In the genomic region with DNA sequence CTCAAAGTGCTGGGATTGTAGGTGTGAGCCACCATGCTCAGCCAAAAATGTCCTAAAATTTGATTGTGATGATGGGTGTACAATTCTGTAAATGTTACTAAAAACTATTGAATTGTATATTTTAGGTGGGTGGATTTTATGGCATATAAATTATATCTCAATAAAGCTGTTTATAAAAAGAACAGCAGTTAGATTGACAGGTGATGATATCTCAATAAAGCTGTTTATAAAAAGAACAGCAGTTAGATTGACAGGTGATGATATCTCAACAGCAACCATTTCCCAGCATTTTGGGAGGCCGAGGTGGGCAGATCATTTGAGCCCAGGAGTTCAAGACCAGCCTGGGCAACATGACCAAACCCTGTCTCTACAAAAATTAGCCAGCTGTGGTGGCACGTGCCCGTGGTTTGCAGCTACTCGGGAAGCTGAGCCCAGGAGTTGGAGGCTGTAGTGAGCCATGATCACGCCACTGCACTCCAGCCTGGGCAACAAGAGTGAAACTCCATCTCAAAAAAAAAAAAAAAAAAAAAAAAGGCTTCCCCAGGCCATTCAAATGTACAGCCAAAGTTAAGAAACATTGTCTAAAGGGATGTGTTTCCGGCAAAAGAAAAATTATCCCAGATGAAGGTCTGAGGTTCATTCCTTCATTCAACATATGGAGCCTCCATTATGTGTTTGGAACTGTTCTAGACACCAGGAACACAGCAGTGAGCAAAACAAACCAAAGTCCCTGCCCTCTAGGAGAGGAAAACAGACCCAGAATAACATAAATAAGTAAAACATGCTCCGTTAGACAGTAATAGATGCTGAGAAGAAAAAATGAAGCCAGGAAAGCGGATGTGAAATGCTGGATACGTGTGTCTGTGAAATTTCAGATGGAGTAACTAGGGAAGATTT, we compare ENCODE assay signal across 1 cellular context.
TF ChIP-seq lines count a peak whose summit lies in the region.

No MANE protein-coding gene starts in this region.

TF ChIP-seq in HepG2, 621 proteins besides CTCF, POLR2A, EP300 and RAD21 (continues in another document):
- TF ChIP-seq ZNF616 (CRISPR knock-in tag; IDR thresholded peaks at IDR 0.05; ENCODE audit: low read depth), result no peak
- TF ChIP-seq, protein P1, sequence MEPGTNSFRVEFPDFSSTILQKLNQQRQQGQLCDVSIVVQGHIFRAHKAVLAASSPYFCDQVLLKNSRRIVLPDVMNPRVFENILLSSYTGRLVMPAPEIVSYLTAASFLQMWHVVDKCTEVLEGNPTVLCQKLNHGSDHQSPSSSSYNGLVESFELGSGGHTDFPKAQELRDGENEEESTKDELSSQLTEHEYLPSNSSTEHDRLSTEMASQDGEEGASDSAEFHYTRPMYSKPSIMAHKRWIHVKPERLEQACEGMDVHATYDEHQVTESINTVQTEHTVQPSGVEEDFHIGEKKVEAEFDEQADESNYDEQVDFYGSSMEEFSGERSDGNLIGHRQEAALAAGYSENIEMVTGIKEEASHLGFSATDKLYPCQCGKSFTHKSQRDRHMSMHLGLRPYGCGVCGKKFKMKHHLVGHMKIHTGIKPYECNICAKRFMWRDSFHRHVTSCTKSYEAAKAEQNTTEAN (CRISPR knock-in tag; conservative IDR thresholded peaks at IDR 0.05), result 0 out of 2 replicates have a peak, but pooled peaks have one; percentile 17
- peak; percentile 6; the same call in 1 of the 2 replicates for TF ChIP-seq ZNF318 (CRISPR knock-in tag; IDR thresholded peaks at IDR 0.05)
- TF ChIP-seq MAZ (IDR thresholded peaks at IDR 0.05; ENCODE audit: borderline replicate concordance, low read depth, low read length), result no peak
- peak; percentile 16; the same call in 1 of the 2 replicates for TF ChIP-seq MAZ (CRISPR knock-in tag; IDR thresholded peaks at IDR 0.05; ENCODE audit: low read depth)
- TF ChIP-seq ZSCAN20 (CRISPR knock-in tag; IDR thresholded peaks at IDR 0.05; ENCODE audit: borderline replicate concordance), result 0 out of 2 replicates have a peak, but pooled peaks have one; percentile 72
- TF ChIP-seq FOXC1 (CRISPR knock-in tag; IDR thresholded peaks at IDR 0.05; ENCODE audit: borderline replicate concordance), result no peak
- TF ChIP-seq THAP8 (CRISPR knock-in tag; IDR thresholded peaks at IDR 0.05; ENCODE audit: borderline replicate concordance), result no peak
- peak; percentile 91; the same call in 1 of the 2 replicates for TF ChIP-seq ZNF816 (CRISPR knock-in tag; IDR thresholded peaks at IDR 0.05; ENCODE audit: borderline replicate concordance)
- TF ChIP-seq RELA (CRISPR knock-in tag; IDR thresholded peaks at IDR 0.05), result 0 out of 2 replicates have a peak, but pooled peaks have one; percentile 41
- TF ChIP-seq ZNF383 (CRISPR knock-in tag; IDR thresholded peaks at IDR 0.05; ENCODE audit: borderline replicate concordance), result 0 out of 2 replicates have a peak, but pooled peaks have one; percentile 14
- TF ChIP-seq ZNF772 (CRISPR knock-in tag; IDR thresholded peaks at IDR 0.05), result peak; percentile 62
- no peak for TF ChIP-seq ZNF790 (CRISPR knock-in tag; IDR thresholded peaks at IDR 0.05; ENCODE audit: borderline replicate concordance)
- TF ChIP-seq E2F2 (CRISPR knock-in tag; IDR thresholded peaks at IDR 0.05; ENCODE audit: borderline replicate concordance), result peak; percentile 57; the same call in 1 of the 2 replicates
- 0 out of 2 replicates have a peak, but pooled peaks have one; percentile 0 for TF ChIP-seq ZNF776 (CRISPR knock-in tag; IDR thresholded peaks at IDR 0.05)
- TF ChIP-seq, protein P2, sequence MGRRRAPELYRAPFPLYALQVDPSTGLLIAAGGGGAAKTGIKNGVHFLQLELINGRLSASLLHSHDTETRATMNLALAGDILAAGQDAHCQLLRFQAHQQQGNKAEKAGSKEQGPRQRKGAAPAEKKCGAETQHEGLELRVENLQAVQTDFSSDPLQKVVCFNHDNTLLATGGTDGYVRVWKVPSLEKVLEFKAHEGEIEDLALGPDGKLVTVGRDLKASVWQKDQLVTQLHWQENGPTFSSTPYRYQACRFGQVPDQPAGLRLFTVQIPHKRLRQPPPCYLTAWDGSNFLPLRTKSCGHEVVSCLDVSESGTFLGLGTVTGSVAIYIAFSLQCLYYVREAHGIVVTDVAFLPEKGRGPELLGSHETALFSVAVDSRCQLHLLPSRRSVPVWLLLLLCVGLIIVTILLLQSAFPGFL (CRISPR knock-in tag; IDR thresholded peaks at IDR 0.05), result 0 out of 2 replicates have a peak, but pooled peaks have one; percentile 38
- peak; percentile 16; the same call in 1 of the 2 replicates for TF ChIP-seq ELF1 (CRISPR knock-in tag; IDR thresholded peaks at IDR 0.05)
- TF ChIP-seq TBL1XR1 (IDR thresholded peaks at IDR 0.05; ENCODE audit: borderline replicate concordance, low read length, partially characterized antibody), result peak; percentile 11
- TF ChIP-seq ZFY (CRISPR knock-in tag; IDR thresholded peaks at IDR 0.05), result no peak
- TF ChIP-seq EED (CRISPR knock-in tag; IDR thresholded peaks at IDR 0.05), result peak; percentile 23; the same call in 1 of the 2 replicates
- no peak for TF ChIP-seq SALL2 (CRISPR knock-in tag; IDR thresholded peaks at IDR 0.05)
- TF ChIP-seq ZNF839 (CRISPR knock-in tag; IDR thresholded peaks at IDR 0.05; ENCODE audit: borderline replicate concordance), result no peak
- peak; percentile 10; the same call in 1 of the 2 replicates for TF ChIP-seq ZNF503 (CRISPR knock-in tag; IDR thresholded peaks at IDR 0.05)
- no peak for TF ChIP-seq ZBTB42 (CRISPR knock-in tag; IDR thresholded peaks at IDR 0.05)
- peak; percentile 48; the same call in 1 of the 2 replicates for TF ChIP-seq ZNF557 (CRISPR knock-in tag; IDR thresholded peaks at IDR 0.05)
- peak; percentile 93 for TF ChIP-seq ELF4 (CRISPR knock-in tag; IDR thresholded peaks at IDR 0.05; ENCODE audit: borderline replicate concordance)
- TF ChIP-seq, protein P3, sequence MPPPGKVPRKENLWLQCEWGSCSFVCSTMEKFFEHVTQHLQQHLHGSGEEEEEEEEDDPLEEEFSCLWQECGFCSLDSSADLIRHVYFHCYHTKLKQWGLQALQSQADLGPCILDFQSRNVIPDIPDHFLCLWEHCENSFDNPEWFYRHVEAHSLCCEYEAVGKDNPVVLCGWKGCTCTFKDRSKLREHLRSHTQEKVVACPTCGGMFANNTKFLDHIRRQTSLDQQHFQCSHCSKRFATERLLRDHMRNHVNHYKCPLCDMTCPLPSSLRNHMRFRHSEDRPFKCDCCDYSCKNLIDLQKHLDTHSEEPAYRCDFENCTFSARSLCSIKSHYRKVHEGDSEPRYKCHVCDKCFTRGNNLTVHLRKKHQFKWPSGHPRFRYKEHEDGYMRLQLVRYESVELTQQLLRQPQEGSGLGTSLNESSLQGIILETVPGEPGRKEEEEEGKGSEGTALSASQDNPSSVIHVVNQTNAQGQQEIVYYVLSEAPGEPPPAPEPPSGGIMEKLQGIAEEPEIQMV (CRISPR knock-in tag; IDR thresholded peaks at IDR 0.05; ENCODE audit: low read depth), result peak; percentile 50
- TF ChIP-seq ZNF451 (CRISPR knock-in tag; IDR thresholded peaks at IDR 0.05), result peak; percentile 17; the same call in 1 of the 2 replicates
- no peak for TF ChIP-seq ATF3 (CRISPR knock-in tag; IDR thresholded peaks at IDR 0.05)
- TF ChIP-seq TFE3 (CRISPR knock-in tag; IDR thresholded peaks at IDR 0.05), result no peak
- TF ChIP-seq, protein P4, sequence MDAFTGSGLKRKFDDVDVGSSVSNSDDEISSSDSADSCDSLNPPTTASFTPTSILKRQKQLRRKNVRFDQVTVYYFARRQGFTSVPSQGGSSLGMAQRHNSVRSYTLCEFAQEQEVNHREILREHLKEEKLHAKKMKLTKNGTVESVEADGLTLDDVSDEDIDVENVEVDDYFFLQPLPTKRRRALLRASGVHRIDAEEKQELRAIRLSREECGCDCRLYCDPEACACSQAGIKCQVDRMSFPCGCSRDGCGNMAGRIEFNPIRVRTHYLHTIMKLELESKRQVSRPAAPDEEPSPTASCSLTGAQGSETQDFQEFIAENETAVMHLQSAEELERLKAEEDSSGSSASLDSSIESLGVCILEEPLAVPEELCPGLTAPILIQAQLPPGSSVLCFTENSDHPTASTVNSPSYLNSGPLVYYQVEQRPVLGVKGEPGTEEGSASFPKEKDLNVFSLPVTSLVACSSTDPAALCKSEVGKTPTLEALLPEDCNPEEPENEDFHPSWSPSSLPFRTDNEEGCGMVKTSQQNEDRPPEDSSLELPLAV (CRISPR knock-in tag; conservative IDR thresholded peaks at IDR 0.05; ENCODE audit: low read depth), result no peak
